In the genomic region with DNA sequence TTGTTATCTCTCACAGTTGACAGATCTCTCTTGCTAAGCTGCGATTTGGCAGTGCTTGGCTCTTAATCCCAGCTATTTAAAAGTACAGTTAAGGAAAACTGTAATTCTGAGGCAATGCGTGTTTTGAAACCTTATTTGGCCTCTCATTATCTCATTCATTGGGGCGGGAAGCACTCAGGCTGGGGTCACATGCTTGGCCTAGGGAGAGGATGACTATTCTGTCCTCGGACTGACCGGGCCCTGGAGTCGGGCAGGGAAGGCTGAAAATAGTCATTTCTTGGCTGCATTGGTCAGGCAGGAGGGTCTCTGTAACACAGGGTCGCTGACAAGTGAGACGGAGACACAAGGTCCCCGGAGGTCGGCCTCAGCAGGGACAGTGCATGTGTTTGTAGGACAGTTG, we compare ENCODE assay signal across 18 cellular contexts. TPM values are rescaled to one million over a fixed set of nuclear protein-coding genes. Genes with fewer than 3 reads are reported as not detected.
DNase-seq lines count a peak whose midpoint lies in the region; ATAC-seq and TF ChIP-seq lines count a peak whose summit lies in the region.
"Had no signal": no experiment of that assay in that cellular context is flagged by ENCODE, and none has a peak within 500 bp of the region (broad histone marks: within the 10 kb centered on the region; RNA-seq: fewer than 3 reads in every experiment).

No MANE protein-coding gene starts in this region.

- 54% methylated on average over 10 of the region's 10 CpGs for WGBS in right lobe of liver (ENCODE audit: insufficient coverage, low coverage, low lambda C conversion rate, missing lambda C conversion rate)
- 73% methylated on average over 10 of the region's 10 CpGs; no CpG with 5 or more reads in 1 of the 2 donors for whole genome bisulfite sequencing in transverse colon (ENCODE audit: low coverage in 1 of 2), 2 donors

- ATAC-seq in right lobe of liver = peak; percentile 19 to 56 (median 36)
- ATAC-seq: T-cell had no signal

- DNase-seq in HCEC 1CT (peak; percentile 37), fibroblast of pulmonary artery (ENCODE audit: low read depth) (peak; percentile 58), right lobe of liver (no peak), stromal cell of bone marrow (ENCODE audit: low read depth) (peak; percentile 65), transverse colon (no peak), Peyer's patch (no peak), NCI-H1048 (lab: John Stamatoyannopoulos, UW) (no peak), activated T-cell treated with anti-CD3 and anti-CD28 coated beads for 4 hours (no peak)
- DNase-seq: activated B cell treated with CpG ODN at 0.5 μM for 24 hours; activated gamma-delta T cell treated with Interleukin-2 at 50 U/mL for 16 hours; GDM1; H9; mesendoderm; spleen; stimulated activated naive CD4-positive, alpha-beta T cell treated with Interleukin-2 at 50 U/mL for 16 hours; T-cell had no signal

- no peaks in the 10 kb centered on the region for H3K4me1 ChIP-seq in right lobe of liver
- H3K4me1 ChIP-seq in transverse colon = no peaks in the 10 kb centered on the region
- H3K4me1 ChIP-seq in Peyer's patch = no peaks in the 10 kb centered on the region
- H3K4me1 ChIP-seq: spleen had no signal

- no peak for TF ChIP-seq POLR2A in right lobe of liver (IDR thresholded peaks at IDR 0.05)
- no peak for TF ChIP-seq POLR2A in transverse colon (IDR thresholded peaks at IDR 0.05)
- TF ChIP-seq POLR2A in Peyer's patch (IDR thresholded peaks at IDR 0.05) = no peak

- H3K27me3 ChIP-seq in right lobe of liver = no peaks in the 10 kb centered on the region
- H3K27me3 ChIP-seq in transverse colon = no peaks in the 10 kb centered on the region
- H3K27me3 ChIP-seq in Peyer's patch = no peaks in the 10 kb centered on the region
- H3K27me3 ChIP-seq: neutrophil, spleen had no signal

- no peak for TF ChIP-seq CTCF in fibroblast of pulmonary artery (IDR thresholded peaks at IDR 0.05; ENCODE audit: low read length, missing control alignments)
- TF ChIP-seq CTCF in right lobe of liver (IDR thresholded peaks at IDR 0.05) = no peak
- TF ChIP-seq CTCF in transverse colon (IDR thresholded peaks at IDR 0.05) = no peak
- TF ChIP-seq CTCF in Peyer's patch (IDR thresholded peaks at IDR 0.05) = no peak

- H3K27ac ChIP-seq in right lobe of liver = no peak overlapping the region
- peak overlapping the region in 1 of 4 donors; percentile 6 for H3K27ac ChIP-seq in transverse colon
- H3K27ac ChIP-seq in Peyer's patch = no peak overlapping the region
- H3K27ac ChIP-seq: neutrophil, RWPE1 had no signal

- H3K36me3 ChIP-seq in right lobe of liver (no peaks in the 10 kb centered on the region), transverse colon (no peaks in the 10 kb centered on the region), Peyer's patch (no peaks in the 10 kb centered on the region)
- H3K36me3 ChIP-seq: neutrophil, spleen had no signal

- in situ Hi-C loops in transverse colon (cut with MboI; ENCODE audit: low pct_ligation_motif_present in 1 of 4, low pct_unique_long_range_greater_than_20kb in 1 of 4, low sequenced_read_pairs in 3 of 4) = no loop called here

- H3K4me3 ChIP-seq in fibroblast of pulmonary artery (replicated peaks; ENCODE audit: low read depth, low read length) (no peak overlapping the region), right lobe of liver (no peak overlapping the region), transverse colon (no peak overlapping the region), Peyer's patch (no peak overlapping the region)
- H3K4me3 ChIP-seq: spleen had no signal

- no peak for TF ChIP-seq EP300 in transverse colon (IDR thresholded peaks at IDR 0.05; ENCODE audit: low read depth)

- intact Hi-C loops in right lobe of liver (cut with DNase I) = no loop called here
- intact Hi-C loops in transverse colon (cut with DNase I; ENCODE audit: low total_unique reads) = no loop called here

- no peaks in the 10 kb centered on the region for H3K9me3 ChIP-seq in right lobe of liver
- no peaks in the 10 kb centered on the region for H3K9me3 ChIP-seq in transverse colon
- H3K9me3 ChIP-seq in Peyer's patch = no peaks in the 10 kb centered on the region
- H3K9me3 ChIP-seq: neutrophil had no signal

RNA-seq across cellular contexts. Expression of a gene that starts 20.2 kb away (rescaled TPM):
- 1 to 10 TPM in 5 of 6 experiments, under 1 TPM in 1; 0.99 to 4.4 (median 2.3) TPM for total RNA-seq in right lobe of liver
- total RNA-seq in transverse colon = 100 to 1,000 TPM in 1 of 4 donors, 10 to 100 TPM in 3; 12.0 to 145 (median 56.5) TPM
- total RNA-seq in Peyer's patch = 10 to 100 TPM in 2 of 4 donors, 1 to 10 TPM in 2; 6.8 to 54.5 (median 12.8) TPM

Comparison
In these comparisons a context has a peak if more than half of its experiments do, and no peak if none do; other contexts are left out.
1. DNase-seq: peak in HCEC 1CT (single experiment), fibroblast of pulmonary artery (single experiment) and stromal cell of bone marrow (single experiment); none in right lobe of liver (0 of 3), transverse colon (single experiment), Peyer's patch (0 of 3), NCI-H1048 (single experiment) and activated T-cell treated with anti-CD3 and anti-CD28 coated beads for 4 hours (single experiment).